1 cellular context compared by ENCODE assay signal in genomic region chr21:32975811-32976507, GRCh38.
TF ChIP-seq lines count a peak whose summit lies in the region.

No MANE protein-coding gene starts in this region.

TF ChIP-seq in WTC11, 78 proteins besides CTCF, POLR2A, EP300 and RAD21 (continued from another document):
- TF ChIP-seq ZNF532 (CRISPR knock-in tag; IDR thresholded peaks at IDR 0.05; ENCODE audit: borderline replicate concordance) (no peak), ATF2 (CRISPR knock-in tag; IDR thresholded peaks at IDR 0.05; ENCODE audit: borderline replicate concordance, low read depth) (no peak), RORB (CRISPR knock-in tag; IDR thresholded peaks at IDR 0.05) (no peak), ARID4B (CRISPR knock-in tag; IDR thresholded peaks at IDR 0.05; ENCODE audit: borderline replicate concordance) (no peak), ZNF121 (CRISPR knock-in tag; IDR thresholded peaks at IDR 0.05) (no peak), FOXP4 (CRISPR knock-in tag; IDR thresholded peaks at IDR 0.05) (no peak)
